Comparison of ENCODE assay signal across 10 cellular contexts in genomic region chr12:31813305-31813704, GRCh38.
DNase-seq lines count a peak whose midpoint lies in the region; ATAC-seq and TF ChIP-seq lines count a peak whose summit lies in the region.
"Had no signal": no experiment of that assay in that cellular context is flagged by ENCODE, and none has a peak within 500 bp of the region (broad histone marks: within the 10 kb centered on the region; RNA-seq: fewer than 3 reads in every experiment).

No MANE protein-coding gene starts in this region.

- no peaks in the 10 kb centered on the region for H3K27me3 Mint-ChIP-seq in CD4-positive, CD25-positive, alpha-beta regulatory T cell
- H3K27me3 Mint-ChIP-seq: brain had no signal

- H3K56ac ChIP-seq in mesendoderm (ENCODE audit: low read length): peak overlapping the region; percentile 47

- peaks cover 2% of the 10 kb centered on the region for H3K4me1 ChIP-seq in CD4-positive, CD25-positive, alpha-beta regulatory T cell (ENCODE audit: control insufficient read depth, insufficient read depth, low read length, poor library complexity, severe bottlenecking)
- H3K4me1 ChIP-seq in mesendoderm (ENCODE audit: control insufficient read depth, low read depth, low read length): no peaks in the 10 kb centered on the region

- H2BK120ac ChIP-seq in mesendoderm (ENCODE audit: low read depth, low read length): no peak overlapping the region

- H3K9ac ChIP-seq in mesendoderm (ENCODE audit: low read length): no peak overlapping the region

- H3K27ac ChIP-seq in CD4-positive, CD25-positive, alpha-beta regulatory T cell (ENCODE audit: insufficient read depth, low read length, poor library complexity, severe bottlenecking): no peak overlapping the region
- H3K27ac ChIP-seq in mesendoderm (ENCODE audit: low read depth, low read length): no peak overlapping the region

- no peak overlapping the region for H3K4ac ChIP-seq in mesendoderm (ENCODE audit: low read depth, low read length)

- peaks cover 8 to 36% (median 24%) of the 10 kb centered on the region in 4 donors for H3K4me1 Mint-ChIP-seq in CD4-positive, CD25-positive, alpha-beta regulatory T cell
- H3K4me1 Mint-ChIP-seq: brain had no signal

- H3K27me3 ChIP-seq in CD4-positive, CD25-positive, alpha-beta regulatory T cell (ENCODE audit: control insufficient read depth, insufficient read depth, low read length): no peaks in the 10 kb centered on the region
- H3K27me3 ChIP-seq in mesendoderm (ENCODE audit: insufficient read depth, low read length, poor library complexity): no peaks in the 10 kb centered on the region

- no peak for ATAC-seq in CD4-positive, CD25-positive, alpha-beta regulatory T cell (ENCODE audit: low read depth in 2 of 2)
- no peak for ATAC-seq in GM18502 (IDR thresholded peaks at IDR 0.05; ENCODE audit: poor library complexity, unreplicated experiment)

- no peak overlapping the region for H2BK5ac ChIP-seq in mesendoderm (ENCODE audit: low read length)

- H3K9me3 ChIP-seq in CD4-positive, CD25-positive, alpha-beta regulatory T cell (ENCODE audit: control insufficient read depth in 2 of 2, low read length in 2 of 2): no peaks in the 10 kb centered on the region

- no peak overlapping the region for H4K5ac ChIP-seq in mesendoderm (ENCODE audit: low read length)

- no peak overlapping the region for H2AK5ac ChIP-seq in mesendoderm (ENCODE audit: low read length)

- no peak overlapping the region for H3K4me2 ChIP-seq in mesendoderm (ENCODE audit: low read length)

- no peak overlapping the region for H4K8ac ChIP-seq in mesendoderm (ENCODE audit: low read depth, low read length)

- H2BK15ac ChIP-seq in mesendoderm (replicated peaks; ENCODE audit: low read depth): no peak overlapping the region

- H3K36me3 Mint-ChIP-seq in CD4-positive, CD25-positive, alpha-beta regulatory T cell: no peaks in the 10 kb centered on the region
- H3K36me3 Mint-ChIP-seq: brain had no signal

- no peak overlapping the region for H3K23ac ChIP-seq in mesendoderm (ENCODE audit: low read length)

- no CpG with 5 or more reads among the region's 1 CpG for WGBS in mesendoderm (ENCODE audit: extremely low coverage, insufficient coverage, low lambda C conversion rate)

- H3K79me2 ChIP-seq in mesendoderm (ENCODE audit: control insufficient read depth, insufficient read depth, low read length): no peaks in the 10 kb centered on the region

- peak overlapping the region; percentile 37 to 55 (median 53) for H3K27ac Mint-ChIP-seq in CD4-positive, CD25-positive, alpha-beta regulatory T cell
- H3K27ac Mint-ChIP-seq: brain had no signal

- no peak overlapping the region for H3K18ac ChIP-seq in mesendoderm (ENCODE audit: low read length)

- no peak overlapping the region for H3K4me3 ChIP-seq in CD4-positive, CD25-positive, alpha-beta regulatory T cell (ENCODE audit: low read depth, low read length)
- H3K4me3 ChIP-seq in cardiac fibroblast (replicated peaks in 1 of 2; ENCODE audit: low read depth in 2 of 2, low read length in 2 of 2) (no peak overlapping the region), mesendoderm (ENCODE audit: low read length) (no peak overlapping the region)

- no peaks in the 10 kb centered on the region for H3K79me1 ChIP-seq in mesendoderm (ENCODE audit: low read length)

- peak; percentile 37 for TF ChIP-seq CTCF in cardiac fibroblast (IDR thresholded peaks at IDR 0.05; ENCODE audit: low read depth, low read length)

- H3K4me3 Mint-ChIP-seq in CD4-positive, CD25-positive, alpha-beta regulatory T cell: peak overlapping the region in 1 of 4 donors; percentile 8
- H3K4me3 Mint-ChIP-seq: brain had no signal

- no peaks in the 10 kb centered on the region for H3K36me3 ChIP-seq in CD4-positive, CD25-positive, alpha-beta regulatory T cell (ENCODE audit: control insufficient read depth, insufficient read depth, low read length)
- H3K36me3 ChIP-seq in mesendoderm (ENCODE audit: control insufficient read depth, insufficient read depth, low read length): no peaks in the 10 kb centered on the region

- no peak for DNase-seq in CD4-positive, CD25-positive, alpha-beta regulatory T cell
- DNase-seq in HuH-7 (ENCODE audit: low spot score) (peak; percentile 52), cardiac fibroblast (ENCODE audit: low read depth in 2 of 2) (peak; percentile 5 to 22), mesendoderm (peak; percentile 71), mesenteric fat pad (ENCODE audit: low spot score) (no peak), SIG-M5 (lab: John Stamatoyannopoulos, UW) (no peak), NCI-H2227 treated with DMSO at 0.1 percent for 48 hours (lab: John Stamatoyannopoulos, UW) (no peak)
- DNase-seq: NCI-H526 had no signal

- peaks cover 0 to 2% (median 0%) of the 10 kb centered on the region in 7 donors for H3K9me3 Mint-ChIP-seq in CD4-positive, CD25-positive, alpha-beta regulatory T cell
- H3K9me3 Mint-ChIP-seq: brain had no signal

Comparison
In these comparisons a context has a peak if more than half of its experiments do, and no peak if none do; other contexts are left out.
1. DNase-seq: peak in HuH-7 (single experiment), cardiac fibroblast (2 of 2) and mesendoderm (single experiment); none in CD4-positive, CD25-positive, alpha-beta regulatory T cell (0 of 3), mesenteric fat pad (single experiment), SIG-M5 (single experiment) and NCI-H2227 treated with DMSO at 0.1 percent for 48 hours (single experiment).